Comparison of ENCODE assay signal across 8 cellular contexts in the genomic region with DNA sequence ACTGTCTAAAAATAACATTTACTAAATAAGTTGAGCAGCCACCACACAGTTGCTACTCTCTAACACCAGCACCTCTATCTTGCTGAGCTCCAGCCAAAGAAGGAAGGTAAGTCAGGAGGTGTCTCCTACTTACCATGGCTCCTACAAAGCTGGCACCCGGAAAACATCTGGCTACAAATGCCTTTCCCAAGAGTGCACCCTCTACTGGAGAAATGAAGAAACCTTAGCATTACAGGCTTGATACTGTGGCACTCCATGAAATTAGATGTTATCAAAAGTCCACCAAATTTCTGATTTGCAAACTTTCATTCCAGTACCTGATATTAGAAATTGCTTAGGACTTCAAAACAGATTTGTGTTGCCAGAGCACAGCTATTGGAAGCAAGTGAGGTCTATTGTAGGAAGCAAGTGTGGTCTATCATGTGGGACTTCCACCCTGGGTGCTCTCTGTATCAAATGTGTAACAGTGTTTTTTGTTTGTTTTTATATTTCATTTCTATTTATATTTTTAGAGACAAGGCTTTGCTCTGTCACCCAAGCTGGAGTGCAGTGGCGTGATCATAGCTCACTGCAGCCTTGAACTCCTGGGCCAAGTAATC. TPM values are rescaled to one million over a fixed set of nuclear protein-coding genes. Genes with fewer than 3 reads are reported as not detected.
DNase-seq lines count a peak whose midpoint lies in the region; ATAC-seq and TF ChIP-seq lines count a peak whose summit lies in the region.

No MANE protein-coding gene starts in this region.

- 75 to 84% (median 78%) methylated on average over 2 of the region's 2 CpGs for WGBS in spleen, 5 donors
- WGBS in ovary, 3 donors, result 80 to 91% (median 81%) methylated on average over 2 of the region's 2 CpGs

- H3K27ac ChIP-seq in spleen (no peak overlapping the region), ovary (no peak overlapping the region)

- no peaks in the 10 kb centered on the region for H3K4me1 ChIP-seq in spleen
- H3K4me1 ChIP-seq in ovary (ENCODE audit: insufficient read depth), result no peaks in the 10 kb centered on the region

- no peaks in the 10 kb centered on the region for H3K27me3 ChIP-seq in spleen (replicated peaks in 1 of 7)
- H3K27me3 ChIP-seq in ovary, result no peaks in the 10 kb centered on the region

- H3K4me3 ChIP-seq in NB4 (ENCODE audit: low read depth, low read length) (no peak overlapping the region), epithelial cell of proximal tubule (ENCODE audit: low read depth, low read length) (no peak overlapping the region), spleen (no peak overlapping the region), ovary (no peak overlapping the region)

- TF ChIP-seq EP300 in ovary (IDR thresholded peaks at IDR 0.05), result no peak

- no peak for TF ChIP-seq POLR2A in NB4 (IDR thresholded peaks at IDR 0.05; ENCODE audit: extremely low read depth, insufficient read length)
- TF ChIP-seq POLR2A in spleen (IDR thresholded peaks at IDR 0.05), result no peak
- no peak for TF ChIP-seq POLR2A in ovary (IDR thresholded peaks at IDR 0.05)

- H3K9me3 ChIP-seq in spleen (peaks cover 0 to 1% (median 0%) of the 10 kb centered on the region in 8 donors), ovary (no peaks in the 10 kb centered on the region)

- peak; percentile 47 for TF ChIP-seq CTCF in NB4 (IDR thresholded peaks at IDR 0.05; ENCODE audit: low read depth, low read length)
- peak; percentile 78 for TF ChIP-seq CTCF in epithelial cell of proximal tubule (conservative IDR thresholded peaks at IDR 0.05; ENCODE audit: low read depth, low read length)
- peak in 7 of 11 experiments; percentile 31 to 56 (median 45) for TF ChIP-seq CTCF in spleen (IDR thresholded peaks at IDR 0.05 in 8 of 11, conservative IDR thresholded peaks at IDR 0.05 in 3 of 11)
- no peak for TF ChIP-seq CTCF in ovary (IDR thresholded peaks at IDR 0.05)

- DNase-seq in NCI-H345 (lab: John Stamatoyannopoulos, UW) (peak; percentile 9), NCI-H345 treated with DMSO at 0.1 percent for 48 hours (lab: John Stamatoyannopoulos, UW; ENCODE audit: unreplicated experiment) (no peak), NB4 (ENCODE audit: low read depth) (no peak), epithelial cell of proximal tubule (ENCODE audit: low read depth) (no peak), spleen (no peak), ovary (no peak)

- intact Hi-C loops in spleen (cut with DNase I; ENCODE audit: low total_unique reads) (no loop called here), ovary (cut with DNase I) (no loop called here)

- no peaks in the 10 kb centered on the region for H3K36me3 ChIP-seq in spleen
- no peaks in the 10 kb centered on the region for H3K36me3 ChIP-seq in ovary

- ATAC-seq in HG03469 (IDR thresholded peaks at IDR 0.05; ENCODE audit: unreplicated experiment), result no peak
- no peak for ATAC-seq in HG02870 (IDR thresholded peaks at IDR 0.05; ENCODE audit: unreplicated experiment)

RNA-seq across cellular contexts. Expression of gene RFK, which starts 25.7 kb away (rescaled TPM):
- 33.6 and 43.2 TPM in 2 replicates for total RNA-seq in epithelial cell of proximal tubule
- 10 to 100 TPM; 11.7 to 21.4 (median 16.4) TPM for total RNA-seq in spleen
- polyA plus RNA-seq in spleen, result 10 to 100 TPM in 2 of 3 donors, 1 to 10 TPM in 1; 5.4 to 13.6 (median 10.1) TPM
- 10 to 100 TPM; 14.5 to 30.1 (median 18.5) TPM for total RNA-seq in ovary
- 10 to 100 TPM in 1 of 2 donors, 1 to 10 TPM in 1; 9.9 to 23.9 TPM for polyA plus RNA-seq in ovary

RNA-seq across cellular contexts. Expression of gene GCNT1, which starts 39.1 kb away (rescaled TPM):
- total RNA-seq in epithelial cell of proximal tubule (7.7 and 9.9 TPM in 2 replicates), spleen (10 to 100 TPM; 23.1 to 54.5 (median 37.6) TPM), ovary (1 to 10 TPM; 1.1 to 5.9 (median 3.0) TPM)
- polyA plus RNA-seq in spleen (1 to 10 TPM; 2.5 to 5.1 (median 3.5) TPM), ovary (1 to 10 TPM in 1 of 2 donors, under 1 TPM in 1; 0.90 to 4.4 TPM)

Comparison
In these comparisons a context has a peak if more than half of its experiments do, and no peak if none do; other contexts are left out.
1. CTCF ChIP-seq: peak in NB4 (single experiment), epithelial cell of proximal tubule (single experiment) and spleen (7 of 11); none in ovary (0 of 3).